Comparison of ENCODE assay signal across 1 cellular context in the genomic region with DNA sequence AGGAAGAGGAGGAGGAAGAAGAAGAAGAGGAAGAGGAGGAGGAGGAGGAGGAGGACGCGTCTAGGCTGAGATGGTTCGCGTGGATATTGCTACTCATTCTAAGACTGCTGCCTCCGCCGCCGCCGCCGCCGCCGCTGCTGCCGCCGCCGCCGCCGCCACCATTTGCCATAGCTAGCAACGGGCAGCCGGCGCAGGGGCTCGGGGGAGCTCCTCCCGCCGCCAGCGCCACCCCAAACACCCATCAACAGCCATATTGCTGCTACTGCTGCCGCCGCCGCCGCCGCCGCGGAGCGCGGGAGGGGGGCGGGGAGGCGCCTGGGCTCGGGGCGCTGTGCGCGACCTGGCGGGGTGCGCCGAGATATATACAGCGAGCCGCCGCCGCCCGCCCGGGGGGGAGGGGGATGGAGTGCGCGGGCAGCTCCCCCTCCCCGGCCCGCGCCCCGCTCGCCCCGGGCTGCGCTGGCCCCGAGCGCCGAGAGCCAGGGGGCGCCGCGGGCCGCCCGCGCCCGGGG.
TF ChIP-seq lines count a peak whose summit lies in the region.

A gene (minus strand): TSS at position 335 of the 512 bp plus-strand sequence.

TF ChIP-seq in IMR-90, 13 proteins besides CTCF, POLR2A, EP300 and RAD21 (continued from another document):
- no peak for TF ChIP-seq MXI1 (IDR thresholded peaks at IDR 0.05; ENCODE audit: borderline replicate concordance, low read depth, low read length)
- no peak for TF ChIP-seq CEBPB (IDR thresholded peaks at IDR 0.05; ENCODE audit: low read depth, low read length)
- no peak for TF ChIP-seq MAFK (IDR thresholded peaks at IDR 0.05; ENCODE audit: low read depth, low read length)
- TF ChIP-seq, protein P1, sequence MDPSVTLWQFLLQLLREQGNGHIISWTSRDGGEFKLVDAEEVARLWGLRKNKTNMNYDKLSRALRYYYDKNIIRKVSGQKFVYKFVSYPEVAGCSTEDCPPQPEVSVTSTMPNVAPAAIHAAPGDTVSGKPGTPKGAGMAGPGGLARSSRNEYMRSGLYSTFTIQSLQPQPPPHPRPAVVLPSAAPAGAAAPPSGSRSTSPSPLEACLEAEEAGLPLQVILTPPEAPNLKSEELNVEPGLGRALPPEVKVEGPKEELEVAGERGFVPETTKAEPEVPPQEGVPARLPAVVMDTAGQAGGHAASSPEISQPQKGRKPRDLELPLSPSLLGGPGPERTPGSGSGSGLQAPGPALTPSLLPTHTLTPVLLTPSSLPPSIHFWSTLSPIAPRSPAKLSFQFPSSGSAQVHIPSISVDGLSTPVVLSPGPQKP (IDR thresholded peaks at IDR 0.05; ENCODE audit: borderline replicate concordance, low read depth, low read length), result no peak
- TF ChIP-seq SMC3 (IDR thresholded peaks at IDR 0.05; ENCODE audit: low read depth, low read length), result no peak
- no peak for TF ChIP-seq BHLHE40 (IDR thresholded peaks at IDR 0.05; ENCODE audit: low read depth, low read length)
- TF ChIP-seq FOS (IDR thresholded peaks at IDR 0.05; ENCODE audit: low read depth, low read length), result no peak
- TF ChIP-seq RFX5 (IDR thresholded peaks at IDR 0.05; ENCODE audit: low read depth, low read length), result no peak
- TF ChIP-seq NFE2L2 (IDR thresholded peaks at IDR 0.05; ENCODE audit: low read depth, low read length), result no peak
